9 cellular contexts compared by ENCODE assay signal in the genomic region with DNA sequence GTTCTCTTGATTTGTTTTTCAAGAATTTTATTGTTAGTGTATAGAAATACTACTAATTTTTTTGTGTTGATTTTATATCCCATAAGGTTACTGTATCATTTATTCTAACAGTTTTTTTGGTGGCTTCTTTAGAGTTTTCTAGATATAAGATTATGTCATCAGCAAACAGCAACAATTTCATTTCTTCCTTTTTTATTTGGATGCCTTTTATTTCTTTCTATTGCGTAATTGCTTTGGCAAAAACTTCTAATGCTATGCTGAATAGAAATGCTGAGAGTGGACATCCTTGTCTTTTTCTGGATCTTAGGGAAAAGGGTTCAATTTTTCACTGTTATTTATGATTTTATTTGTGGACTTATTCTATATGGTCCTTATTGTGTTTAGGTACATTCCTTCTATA.
"Had no signal": no experiment of that assay in that cellular context is flagged by ENCODE, and none has a peak within 500 bp of the region (broad histone marks: within the 10 kb centered on the region; RNA-seq: fewer than 3 reads in every experiment).

No MANE protein-coding gene starts in this region.

- H3K27ac Mint-ChIP-seq: GM23338, HFFc6, IgD-negative memory B cell had no signal

- H3K27me3 Mint-ChIP-seq: IgD-negative memory B cell had no signal

- H3K4me3 Mint-ChIP-seq: GM23338, HFFc6, IgD-negative memory B cell had no signal

- H3K36me3 Mint-ChIP-seq: IgD-negative memory B cell had no signal

- DNase-seq: H7, HFFc6, KBM-7 had no signal

- H3K36me3 ChIP-seq: HAP-1 had no signal

- H3K9ac ChIP-seq: KMS-11 had no signal

- ATAC-seq: GM23338, HCT116 had no signal

- H3K4me1 Mint-ChIP-seq: GM23338, IgD-negative memory B cell had no signal

- H3K9me3 ChIP-seq: HAP-1 had no signal

- H2AFZ ChIP-seq: GM23338 had no signal

- H3K4me2 ChIP-seq: GM23338, KMS-11 had no signal

- H3K27ac ChIP-seq: HL-60, KMS-11 had no signal

- H3K4me3 ChIP-seq: GM23338, HAP-1 had no signal
